ENCODE assay signal across 12 cellular contexts in genomic region chrX:78747471-78747870, GRCh38. TPM values are rescaled to one million over a fixed set of nuclear protein-coding genes. Genes with fewer than 3 reads are reported as not detected.
DNase-seq lines count a peak whose midpoint lies in the region; ATAC-seq and TF ChIP-seq lines count a peak whose summit lies in the region.
"Had no signal": no experiment of that assay in that cellular context is flagged by ENCODE, and none has a peak within 500 bp of the region (broad histone marks: within the 10 kb centered on the region; RNA-seq: fewer than 3 reads in every experiment).

TSS of gene LPAR4 (plus strand) at chrX:78747720. CDS start at chrX:78754870, 7,150 bp downstream.

- H3K27me3 Mint-ChIP-seq in naive B cell, result peaks cover 0 to 9% (median 0%) of the 10 kb centered on the region in 3 donors

- ATAC-seq in heart right ventricle, result peak in 2 of 8 donors; percentile 46 to 51
- no peak for ATAC-seq in Right ventricle myocardium inferior
- no peak for ATAC-seq in naive B cell (ENCODE audit: low read depth in 2 of 2)

- H3K4me1 ChIP-seq in heart right ventricle (no peaks in the 10 kb centered on the region), vagina (no peaks in the 10 kb centered on the region)
- H3K4me1 ChIP-seq: BE2C had no signal

- no peaks in the 10 kb centered on the region for H3K36me3 Mint-ChIP-seq in naive B cell

- no peak for DNase-seq in heart right ventricle
- no peak for DNase-seq in Right ventricle myocardium inferior (ENCODE audit: missing footprints)
- peak; percentile 6 for DNase-seq in fibroblast of the aortic adventitia (ENCODE audit: low read depth)
- no peak for DNase-seq in naive B cell
- DNase-seq in vagina (ENCODE audit: extremely low spot score in 2 of 2), result no peak
- no peak for DNase-seq in HEK293T (ENCODE audit: extremely low spot score)
- DNase-seq in DMS 273 (lab: John Stamatoyannopoulos, UW; ENCODE audit: unreplicated experiment), result no peak
- DNase-seq in NCI-H2227 treated with DMSO at 0.1 percent for 48 hours (lab: John Stamatoyannopoulos, UW), result no peak
- DNase-seq: BE2C; effector CD4-positive, alpha-beta T cell; NCI-H1930 had no signal

- CTCF ChIA-PET in HEK293T (lab: Yijun Ruan, JAX), result no interaction called here

- H3K36me3 ChIP-seq in heart right ventricle (no peaks in the 10 kb centered on the region), vagina (no peaks in the 10 kb centered on the region)
- H3K36me3 ChIP-seq: BE2C, neutrophil had no signal

- intact Hi-C loops in heart right ventricle (cut with DNase I), result no loop called here
- intact Hi-C loops in Right ventricle myocardium inferior (cut with DNase I), result no loop called here
- intact Hi-C loops in vagina (cut with DNase I), result no loop called here

- 7 to 10% methylated on average over 9 of the region's 9 CpGs for WGBS in heart right ventricle, 2 donors

- H3K4me3 Mint-ChIP-seq in naive B cell, result peak within 1 kb of the TSS in 2 of 8 donors; percentile 3 to 44

- no peak for TF ChIP-seq POLR2A in vagina (IDR thresholded peaks at IDR 0.05)

- POLR2A ChIA-PET in HEK293T (lab: Yijun Ruan, JAX), result no interaction called here

- H3K27ac Mint-ChIP-seq in naive B cell, result peak within 1 kb of the TSS in 4 of 6 donors; percentile 16 to 74 (median 51)

- H3K9me3 Mint-ChIP-seq in naive B cell, result no peaks in the 10 kb centered on the region

- TF ChIP-seq CTCF in heart right ventricle (IDR thresholded peaks at IDR 0.05) (no peak), fibroblast of the aortic adventitia (IDR thresholded peaks at IDR 0.05; ENCODE audit: insufficient read depth, low read length) (no peak), vagina (IDR thresholded peaks at IDR 0.05) (no peak)

- peak within 1 kb of the TSS in 6 of 10 donors; percentile 32 to 45 (median 42) for H3K4me3 ChIP-seq in heart right ventricle
- H3K4me3 ChIP-seq in fibroblast of the aortic adventitia (ENCODE audit: low read depth, low read length), result peak within 1 kb of the TSS; percentile 36
- peak within 1 kb of the TSS; percentile 17 to 31 for H3K4me3 ChIP-seq in vagina

- peaks cover 0 to 11% (median 5%) of the 10 kb centered on the region in 3 donors for H3K4me1 Mint-ChIP-seq in naive B cell

- H3K27ac ChIP-seq in heart right ventricle (no peak within 1 kb of the TSS), vagina (no peak within 1 kb of the TSS)
- H3K27ac ChIP-seq: neutrophil had no signal

- H3K9me3 ChIP-seq in heart right ventricle (no peaks in the 10 kb centered on the region), vagina (no peaks in the 10 kb centered on the region)
- H3K9me3 ChIP-seq: BE2C, neutrophil had no signal

- H3K27me3 ChIP-seq in heart right ventricle (peaks cover 0 to 9% (median 0%) of the 10 kb centered on the region in 7 donors), vagina (no peaks in the 10 kb centered on the region)
- H3K27me3 ChIP-seq: BE2C, neutrophil had no signal

TF ChIP-seq in HEK293T, 16 proteins besides CTCF, POLR2A, EP300 and RAD21:
- TF ChIP-seq BHLHE40 (IDR thresholded peaks at IDR 0.05; ENCODE audit: borderline replicate concordance) (no peak), ARNT (IDR thresholded peaks at IDR 0.05) (no peak), SUZ12 (IDR thresholded peaks at IDR 0.05) (no peak), HDGF (IDR thresholded peaks at IDR 0.05; ENCODE audit: borderline replicate concordance) (no peak), ELF4 (IDR thresholded peaks at IDR 0.05) (no peak), LEF1 (IDR thresholded peaks at IDR 0.05; ENCODE audit: borderline replicate concordance) (no peak), FOXA1 (IDR thresholded peaks at IDR 0.05) (no peak), NFRKB (IDR thresholded peaks at IDR 0.05) (no peak)

RNA-seq across cellular contexts. Expression of gene LPAR4, which starts in this region (rescaled TPM):
- under 1 TPM in 7 of 10 donors, not detected in 3; 0.13 to 0.49 (median 0.21) TPM for total RNA-seq in heart right ventricle
- polyA plus RNA-seq in heart right ventricle, result under 1 TPM; 0.09 to 0.44 TPM
- 0.22 TPM for total RNA-seq in Right ventricle myocardium inferior
- 1.3 and 1.7 TPM in 2 replicates for total RNA-seq in fibroblast of the aortic adventitia (ENCODE audit: low replicate concordance)
- not detected for polyA plus RNA-seq in naive B cell (ENCODE audit: low read depth in 6 of 6)
- not detected for total RNA-seq in vagina
